In the genomic region with DNA sequence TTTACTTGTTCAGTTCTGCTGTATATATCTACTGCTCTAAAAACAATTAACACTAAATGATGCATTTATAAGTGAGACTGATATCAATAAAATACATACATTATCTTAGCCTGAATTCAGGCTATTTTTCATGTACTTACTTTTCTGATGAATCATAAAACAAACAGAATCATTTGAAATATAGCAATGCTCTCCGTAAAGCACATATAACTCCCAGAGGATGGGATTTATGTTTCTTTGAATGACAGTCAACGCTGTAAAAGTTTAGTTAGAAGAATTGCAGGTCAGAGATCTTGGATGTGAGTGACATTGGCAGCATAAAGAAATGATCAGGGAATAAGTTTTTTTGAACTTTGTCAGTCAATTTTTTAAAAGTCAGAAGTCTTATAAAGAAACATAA, we compare ENCODE assay signal across 30 cellular contexts.
"Had no signal": no experiment of that assay in that cellular context is flagged by ENCODE, and none has a peak within 500 bp of the region (broad histone marks: within the 10 kb centered on the region; RNA-seq: fewer than 3 reads in every experiment).

No MANE protein-coding gene starts in this region.

- H2AFZ ChIP-seq: neural progenitor cell, parathyroid adenoma had no signal

- H3K9ac ChIP-seq: neural progenitor cell, parathyroid adenoma had no signal

- H3K4me2 ChIP-seq: neural progenitor cell, smooth muscle cell had no signal

- DNase-seq: naive thymus-derived CD8-positive, alpha-beta T cell; nephron progenitor cell; occipital lobe; ovary; posterior cingulate gyrus; psoas muscle; right cardiac atrium; right lobe of liver; spleen; stimulated activated CD4-positive, alpha-beta T cell treated with anti-CD3 and anti-CD28 coated beads, Interleukin-12 subunit alpha, Interleukin-12 subunit beta, amount 100 ng/mL, for 4 hours; stimulated activated CD4-positive, alpha-beta T cell treated with anti-CD3 and anti-CD28 coated beads, Interleukin-1b, Interleukin-23, amount 100 ng/mL, for 48 hours; stimulated activated CD4-positive, alpha-beta T cell treated with anti-CD3 and anti-CD28 coated beads, Interleukin-4, amount 100 ng/mL, for 1 hour; stimulated activated CD4-positive, alpha-beta T cell treated with anti-CD3 and anti-CD28 coated beads, Interleukin-4, amount 100 ng/mL, for 4 hours; stimulated activated CD8-positive, alpha-beta memory T cell treated with anti-CD3 and anti-CD28 coated beads, Interleukin-4, amount 100 ng/mL, for 48 hours; stimulated activated naive CD4-positive, alpha-beta T cell; stimulated activated naive CD8-positive, alpha-beta T cell treated with anti-CD3 and anti-CD28 coated beads, Interleukin-15, amount 100 ng/mL, for 72 hours; stimulated activated naive CD8-positive, alpha-beta T cell treated with anti-CD3 and anti-CD28 coated beads, Interleukin-15, Interleukin-2, amounts not matched to agents 100 U/mL and 50 U/mL, for 24 hours; substantia nigra; testis; tibial artery; transverse colon; upper lobe of right lung; uterus had no signal

- H3K79me2 ChIP-seq: parathyroid adenoma had no signal

- H3K27me3 ChIP-seq: neural progenitor cell, ovary, right lobe of liver, spleen, suprapubic skin, testis, tibial artery, transverse colon, upper lobe of right lung, uterus had no signal

- H3K9me3 ChIP-seq: ovary, psoas muscle, right lobe of liver, testis, tibial artery, transverse colon, upper lobe of right lung, uterus had no signal

- H3K36me3 ChIP-seq: neural progenitor cell, ovary, right lobe of liver, spleen, suprapubic skin, tibial artery, transverse colon, upper lobe of right lung, uterus had no signal

- H3K4me3 ChIP-seq: neural progenitor cell, ovary, psoas muscle, right lobe of liver, skin epidermis, smooth muscle cell, spleen, suprapubic skin, testis, tibial artery, transverse colon, upper lobe of right lung, uterus had no signal

- ATAC-seq: naive thymus-derived CD8-positive, alpha-beta T cell; natural killer cell treated with Interleukin-12 subunit alpha and Interleukin-12 subunit beta and Interleukin-15 and Interleukin-18, amount 100 ng/mL, for 72 hours; psoas muscle; right cardiac atrium; right lobe of liver; stimulated activated memory B cell treated with anti-CD40 and anti-IgM and Interleukin-4, amounts not matched to agents 10 μg/mL and 1 μg/mL and 100 μg/mL, for 72 hours; stimulated activated naive CD8-positive, alpha-beta T cell treated with anti-CD3 and anti-CD28 coated beads, Interleukin-15, amount 100 ng/mL, for 72 hours; stimulated activated naive CD8-positive, alpha-beta T cell treated with anti-CD3 and anti-CD28 coated beads, Interleukin-15, Interleukin-2, amounts not matched to agents 100 U/mL and 50 U/mL, for 24 hours; upper lobe of right lung had no signal

- H3K27ac ChIP-seq: neural progenitor cell, ovary, parathyroid adenoma, psoas muscle, right lobe of liver, skin epidermis, spleen, suprapubic skin, testis, tibial artery, transverse colon, upper lobe of right lung, uterus had no signal
